Comparison of ENCODE assay signal across 1 cellular context in genomic region chr16:10776280-10776679, GRCh38.
TF ChIP-seq lines count a peak whose summit lies in the region.

No MANE protein-coding gene starts in this region.

TF ChIP-seq in GM12878, 131 proteins besides CTCF, POLR2A, EP300 and RAD21 (continued from another document and continues in another):
- TF ChIP-seq ZNF687 (IDR thresholded peaks at IDR 0.05) = peak; percentile 35
- peak; percentile 51; the same call in 1 of the 2 replicates for TF ChIP-seq ZBED1 (IDR thresholded peaks at IDR 0.05; ENCODE audit: borderline replicate concordance)
- peak; percentile 100 for TF ChIP-seq SKIL (IDR thresholded peaks at IDR 0.05; ENCODE audit: low read depth, poor library complexity, severe bottlenecking)
- TF ChIP-seq ZNF207 (IDR thresholded peaks at IDR 0.05; ENCODE audit: borderline replicate concordance) = no peak
- TF ChIP-seq MEF2B (IDR thresholded peaks at IDR 0.05; ENCODE audit: partially characterized antibody, poor library complexity, severe bottlenecking) = peak; percentile 89
- TF ChIP-seq GABPA (IDR thresholded peaks at IDR 0.05; ENCODE audit: low read depth) = 0 out of 2 replicates have a peak, but pooled peaks have one; percentile 9
- peak; percentile 89 for TF ChIP-seq TBL1XR1 (IDR thresholded peaks at IDR 0.05; ENCODE audit: low read depth, low read length)
- TF ChIP-seq ZNF384 (IDR thresholded peaks at IDR 0.05; ENCODE audit: borderline replicate concordance, low read depth, low read length) = peak; percentile 87
- TF ChIP-seq TAF1 (IDR thresholded peaks at IDR 0.05; ENCODE audit: borderline replicate concordance, low read depth, low read length) = no peak
- no peak for TF ChIP-seq ZNF24 (IDR thresholded peaks at IDR 0.05)
- no peak for TF ChIP-seq RFX5 (IDR thresholded peaks at IDR 0.05; ENCODE audit: low read depth, low read length)
- TF ChIP-seq BMI1 (IDR thresholded peaks at IDR 0.05; ENCODE audit: borderline replicate concordance) = peak; percentile 54; the same call in 1 of the 2 replicates
- peak; percentile 95 for TF ChIP-seq RELB (IDR thresholded peaks at IDR 0.05; ENCODE audit: low read depth)
- peak; percentile 61 for TF ChIP-seq MYB (IDR thresholded peaks at IDR 0.05; ENCODE audit: borderline replicate concordance, low read depth, low read length)
- TF ChIP-seq BHLHE40 (IDR thresholded peaks at IDR 0.05; ENCODE audit: borderline replicate concordance in 1 of 2, low read depth in 2 of 2, low read length in 1 of 2) = peak; percentile 91 to 95
- TF ChIP-seq FOS (IDR thresholded peaks at IDR 0.05; ENCODE audit: borderline replicate concordance, extremely low read depth, insufficient read length) = no peak
- no peak for TF ChIP-seq YBX1 (IDR thresholded peaks at IDR 0.05)
- peak; percentile 64; the same call in 1 of the 2 replicates for TF ChIP-seq DPF2 (IDR thresholded peaks at IDR 0.05)
- TF ChIP-seq ZNF592 (IDR thresholded peaks at IDR 0.05) = no peak
- TF ChIP-seq MLLT1 (IDR thresholded peaks at IDR 0.05) = peak; percentile 97
- TF ChIP-seq CEBPB (IDR thresholded peaks at IDR 0.05; ENCODE audit: borderline replicate concordance in 1 of 2, low read depth in 2 of 2, low read length in 2 of 2) = peak in 1 of 2 experiments; percentile 83; a peak in 1 of 4 replicates
- peak; percentile 95; the same call in 1 of the 2 replicates for TF ChIP-seq FOXM1 (IDR thresholded peaks at IDR 0.05; ENCODE audit: low read depth, low read length)
- peak; percentile 74 for TF ChIP-seq TCF12 (IDR thresholded peaks at IDR 0.05; ENCODE audit: low read depth, low read length)
- no peak for TF ChIP-seq NFYA (IDR thresholded peaks at IDR 0.05; ENCODE audit: borderline replicate concordance, low read depth, low read length)
- no peak for TF ChIP-seq E4F1 (IDR thresholded peaks at IDR 0.05; ENCODE audit: borderline replicate concordance, partially characterized antibody)
- TF ChIP-seq ZBTB4 (CRISPR knock-in tag; IDR thresholded peaks at IDR 0.05) = no peak
- no peak for TF ChIP-seq LARP7 (IDR thresholded peaks at IDR 0.05)
- no peak for TF ChIP-seq ATF3 (IDR thresholded peaks at IDR 0.05; ENCODE audit: borderline replicate concordance, extremely low read depth, low read depth, low read length)
- TF ChIP-seq USF1 (IDR thresholded peaks at IDR 0.05; ENCODE audit: borderline replicate concordance, extremely low read length, insufficient read depth, low read depth, low read length) = no peak
- TF ChIP-seq NR2F1 (conservative IDR thresholded peaks at IDR 0.05) = peak; percentile 92
- TF ChIP-seq PML (IDR thresholded peaks at IDR 0.05; ENCODE audit: low read length) = peak; percentile 54; the same call in 1 of the 2 replicates
- TF ChIP-seq RBBP5 (conservative IDR thresholded peaks at IDR 0.05) = no peak
- TF ChIP-seq ATF2 (IDR thresholded peaks at IDR 0.05; ENCODE audit: low read length) = peak; percentile 89
